Comparison of ENCODE assay signal across 16 cellular contexts in the genomic region with DNA sequence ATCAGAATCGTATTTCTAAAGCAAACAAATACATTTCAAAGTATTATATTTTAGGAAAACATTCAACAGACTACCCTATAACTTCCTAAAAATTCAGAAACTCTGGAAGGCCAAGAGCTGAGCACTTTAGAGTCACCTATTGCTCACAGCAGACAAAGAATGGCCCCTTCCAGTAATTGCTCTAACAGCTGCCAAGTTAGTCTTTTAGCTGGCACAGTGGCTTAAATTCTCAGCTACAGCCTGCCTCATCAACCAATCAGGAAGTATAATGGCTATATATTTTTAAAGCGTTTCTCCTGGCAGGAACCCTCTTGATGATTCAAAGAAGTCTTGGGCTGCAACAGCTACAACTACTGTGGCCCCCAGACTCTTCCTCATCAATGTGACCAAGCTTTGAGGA.
DNase-seq lines count a peak whose midpoint lies in the region.
"Had no signal": no experiment of that assay in that cellular context is flagged by ENCODE, and none has a peak within 500 bp of the region (broad histone marks: within the 10 kb centered on the region; RNA-seq: fewer than 3 reads in every experiment).

No MANE protein-coding gene starts in this region.

- peak; percentile 2 for DNase-seq in NCI-H2196 (lab: John Stamatoyannopoulos, UW; ENCODE audit: unreplicated experiment)
- DNase-seq in NCI-H2196 treated with DMSO at 0.1 percent for 48 hours (lab: John Stamatoyannopoulos, UW; ENCODE audit: unreplicated experiment): no peak
- peak; percentile 80 to 96 for DNase-seq in NCI-H2081 (lab: John Stamatoyannopoulos, UW)
- peak; percentile 64 to 81 for DNase-seq in SHP77 (lab: John Stamatoyannopoulos, UW)
- DNase-seq in retina: peak; percentile 12
- no peak for DNase-seq in AG20443 (ENCODE audit: low spot score)
- no peak for DNase-seq in GM19238 (ENCODE audit: insufficient read length, low spot score)
- DNase-seq in EL: no peak
- DNase-seq: 8988T; activated CD8-positive, alpha-beta T cell treated with anti-CD3 and anti-CD28 coated beads, Interleukin-2, amount 10 ng/mL, durations not matched to agents 7 days and 5 days; adrenal gland; endodermal cell; H7; NCI-H1048; nephron progenitor cell; psoas muscle had no signal

Comparison
In these comparisons a context has a peak if more than half of its experiments do, and no peak if none do; other contexts are left out.
1. DNase-seq: peak in NCI-H2196 (single experiment), NCI-H2081 (2 of 2), SHP77 (2 of 2) and retina (single experiment); none in NCI-H2196 treated with DMSO at 0.1 percent for 48 hours (single experiment), AG20443 (single experiment), GM19238 (single experiment) and EL (single experiment).